In genomic region chr4:113145519-113146291, GRCh38 we compare ENCODE assay signal across 9 cellular contexts.
DNase-seq lines count a peak whose midpoint lies in the region; ATAC-seq, FAIRE-seq and TF ChIP-seq lines count a peak whose summit lies in the region.
"Had no signal": no experiment of that assay in that cellular context is flagged by ENCODE, and none has a peak within 500 bp of the region (broad histone marks: within the 10 kb centered on the region; RNA-seq: fewer than 3 reads in every experiment).

No MANE protein-coding gene starts in this region.

- TF ChIP-seq EP300 in H1 (IDR thresholded peaks at IDR 0.05; ENCODE audit: borderline replicate concordance in 1 of 2, low read depth in 2 of 2, low read length in 2 of 2) = no peak

- 26% methylated on average over 8 of the region's 8 CpGs; no CpG with 5 or more reads in 1 of the 2 experiments for WGBS in H1 (ENCODE audit: extremely low coverage in 1 of 2, insufficient coverage in 1 of 2, insufficient read length in 1 of 2, insufficient replicate concordance in 2 of 2, low coverage in 1 of 2, low lambda C conversion rate in 2 of 2, missing lambda C conversion rate in 1 of 2), 2 experiments
- 27 to 34% methylated on average over 6 to 7 of the region's 8 CpGs for WGBS in mesodermal cell (ENCODE audit: insufficient coverage in 2 of 2), 2 experiments

- TF ChIP-seq RAD21 in H1 (IDR thresholded peaks at IDR 0.05 in 1 of 2, conservative IDR thresholded peaks at IDR 0.05 in 1 of 2; ENCODE audit: low read depth in 2 of 2, low read length in 2 of 2) = peak in 1 of 2 experiments; percentile 20; a peak in 2 of 4 replicates

- H3K23me2 ChIP-seq in H1 (ENCODE audit: low read depth, low read length) = no peaks in the 10 kb centered on the region

- H3K79me1 ChIP-seq in H1 (ENCODE audit: low read depth, low read length) = no peaks in the 10 kb centered on the region; the same call in 1 of the 2 replicates

- no peak for TF ChIP-seq POLR2A in H1 (IDR thresholded peaks at IDR 0.05; ENCODE audit: control extremely low read depth in 1 of 2, low read depth in 2 of 2, low read length in 2 of 2)
- no peak for TF ChIP-seq POLR2A in erythroblast (IDR thresholded peaks at IDR 0.05; ENCODE audit: low read length)

- no peaks in the 10 kb centered on the region for H4K20me1 ChIP-seq in H1 (replicated peaks in 1 of 2; ENCODE audit: control insufficient read depth in 1 of 2, insufficient read depth in 2 of 2, low read length in 2 of 2)

- peak overlapping the region; percentile 20; the same call in 1 of the 2 replicates for H2BK12ac ChIP-seq in H1 (ENCODE audit: low read depth, low read length)

- no peaks in the 10 kb centered on the region for H3K36me3 ChIP-seq in H1 (ENCODE audit: control insufficient read depth in 2 of 4, insufficient read depth in 4 of 4, low read length in 3 of 4)
- H3K36me3 ChIP-seq in mesodermal cell (ENCODE audit: control insufficient read depth, insufficient read depth, low read length) = no peaks in the 10 kb centered on the region
- H3K36me3 ChIP-seq in upper lobe of right lung = no peaks in the 10 kb centered on the region

- H3K4me1 Mint-ChIP-seq in activated CD4-positive, alpha-beta T cell treated with anti-CD3 and anti-CD28 coated beads for 36 hours = peaks cover 3% of the 10 kb centered on the region

- H3K27ac Mint-ChIP-seq in activated CD4-positive, alpha-beta T cell treated with anti-CD3 and anti-CD28 coated beads for 36 hours = no peak overlapping the region

- peak overlapping the region; percentile 37; the same call in 1 of the 2 replicates for H2BK5ac ChIP-seq in H1 (ENCODE audit: low read depth, low read length)

- H3K4ac ChIP-seq in H1 (replicated peaks; ENCODE audit: insufficient read length, low read depth, low read length) = no peak overlapping the region

- H3K4me3 ChIP-seq in H1 (ENCODE audit: extremely low read depth in 1 of 4, insufficient read depth in 2 of 4, low read depth in 3 of 4, low read length in 4 of 4) (peak overlapping the region in 3 of 4 experiments; percentile 26 to 45 (median 35); a peak in 5 of 8 replicates), mesodermal cell (ENCODE audit: extremely low read depth, insufficient read depth, low read length, poor library complexity, severe bottlenecking) (no peak overlapping the region), upper lobe of right lung (no peak overlapping the region)

- H4K8ac ChIP-seq in H1 (ENCODE audit: extremely low read depth, insufficient read depth, low read length) = peak overlapping the region; percentile 17; the same call in 1 of the 2 replicates

- FAIRE-seq in H1 (lab: Jason Lieb, UNC) = peak; percentile 76

- H3K36me3 Mint-ChIP-seq in activated CD4-positive, alpha-beta T cell treated with anti-CD3 and anti-CD28 coated beads for 36 hours (ENCODE audit: low read depth) = no peaks in the 10 kb centered on the region

- H2BK15ac ChIP-seq in H1 (ENCODE audit: low read length) = 0 out of 2 replicates have a peak overlapping the region, but pooled peaks have one; percentile 46

- H3K23ac ChIP-seq in H1 (ENCODE audit: insufficient read length) = no peak overlapping the region

- ATAC-seq in upper lobe of right lung = peak; percentile 63
- ATAC-seq in activated CD4-positive, alpha-beta T cell treated with anti-CD3 and anti-CD28 coated beads for 36 hours = no peak

- no peak overlapping the region for H3K9ac ChIP-seq in H1 (replicated peaks in 1 of 4; ENCODE audit: extremely low read depth in 1 of 4, low read depth in 3 of 4, low read length in 3 of 4)

- H2BK20ac ChIP-seq in H1 (ENCODE audit: low read length) = peak overlapping the region; percentile 88; the same call in 1 of the 2 replicates

- H3K4me2 ChIP-seq in H1 (ENCODE audit: insufficient read depth in 1 of 2, low read depth in 2 of 2, low read length in 2 of 2) = peak overlapping the region; percentile 48 to 75

- DNase-seq in NOMO-1 treated with DMSO at 0.1 percent for 48 hours (lab: John Stamatoyannopoulos, UW; ENCODE audit: unreplicated experiment) (peak; percentile 9), NOMO-1 treated with dmso at 0.1 percent for 144 hours (lab: John Stamatoyannopoulos, UW; ENCODE audit: unreplicated experiment) (no peak), H1 (ENCODE audit: low read depth in 1 of 2, low spot score in 2 of 2) (peak; percentile 46 to 66), upper lobe of right lung (no peak), erythroblast (lab: John Stamatoyannopoulos, UW) (no peak), foreskin melanocyte (no peak)
- DNase-seq in activated CD4-positive, alpha-beta T cell treated with anti-CD3 and anti-CD28 coated beads for 36 hours = no peak
- DNase-seq: activated CD4-positive, alpha-beta T cell treated with anti-CD3 and anti-CD28 coated beads for 4 hours had no signal

- POLR2A ChIA-PET in H1 (lab: Charles Lee; ENCODE audit: partially characterized antibody) = interaction anchor here (0.6 to 1.2 kb wide), 4 partner anchors 9 to 386 kb away, joined by 3 to 4 read pairs (median 3); no protein-coding TSS in a partner anchor
- POLR2A ChIA-PET in activated CD4-positive, alpha-beta T cell treated with anti-CD3 and anti-CD28 coated beads for 36 hours (lab: Charles Lee) = no interaction called here

- no peak overlapping the region for H3K56ac ChIP-seq in H1 (replicated peaks; ENCODE audit: insufficient read length, low read depth, low read length)

- H3K4me3 Mint-ChIP-seq in activated CD4-positive, alpha-beta T cell treated with anti-CD3 and anti-CD28 coated beads for 36 hours = no peak overlapping the region

- H3K27me3 Mint-ChIP-seq in activated CD4-positive, alpha-beta T cell treated with anti-CD3 and anti-CD28 coated beads for 36 hours = peaks cover 8% of the 10 kb centered on the region

- peak overlapping the region; percentile 43; the same call in 1 of the 2 replicates for H2AFZ ChIP-seq in H1 (ENCODE audit: low read length)

- no peak for TF ChIP-seq CTCF in H1 (IDR thresholded peaks at IDR 0.05; ENCODE audit: control extremely low read depth in 1 of 3, insufficient read depth in 1 of 3, low read depth in 1 of 3, low read length in 3 of 3)
- TF ChIP-seq CTCF in upper lobe of right lung (IDR thresholded peaks at IDR 0.05) = no peak

- H4K91ac ChIP-seq in H1 (replicated peaks; ENCODE audit: insufficient read length, low read length) = peak overlapping the region; percentile 57

- H4K5ac ChIP-seq in H1 (ENCODE audit: insufficient read length, low read depth, low read length) = peak overlapping the region; percentile 30

- H3K9me3 ChIP-seq in H1 (ENCODE audit: insufficient read depth in 2 of 2, low read depth in 1 of 2, low read length in 1 of 2) = no peaks in the 10 kb centered on the region
- H3K9me3 ChIP-seq in mesodermal cell (ENCODE audit: control insufficient read depth, low read length) = no peaks in the 10 kb centered on the region
- no peaks in the 10 kb centered on the region for H3K9me3 ChIP-seq in upper lobe of right lung

- H3K79me2 ChIP-seq in H1 (ENCODE audit: control insufficient read depth in 1 of 2, insufficient read depth in 2 of 2, low read length in 2 of 2) = peaks cover 0 to 8% of the 10 kb centered on the region in 2 experiments; a peak in 1 of 4 replicates

- intact Hi-C loops in upper lobe of right lung (cut with DNase I) = no loop called here
- intact Hi-C loops in activated CD4-positive, alpha-beta T cell treated with anti-CD3 and anti-CD28 coated beads for 36 hours (cut with DNase I, micrococcal nuclease) = no loop called here

- H3K4me1 ChIP-seq in H1 (replicated peaks in 1 of 4; ENCODE audit: control insufficient read depth in 3 of 4, insufficient read depth in 4 of 4, low read length in 3 of 4) (peaks cover 10 to 30% (median 20%) of the 10 kb centered on the region in 4 experiments), mesodermal cell (ENCODE audit: control insufficient read depth, insufficient read depth, low read length, poor library complexity, severe bottlenecking) (peaks cover 35% of the 10 kb centered on the region), upper lobe of right lung (no peaks in the 10 kb centered on the region)

- peak overlapping the region; percentile 44 for H2BK120ac ChIP-seq in H1 (replicated peaks; ENCODE audit: low read depth, low read length)

- H3K27me3 ChIP-seq in H1 (replicated peaks in 1 of 4; ENCODE audit: control insufficient read depth in 3 of 4, extremely low read depth in 1 of 4, insufficient read depth in 3 of 4, low read length in 3 of 4) (no peaks in the 10 kb centered on the region), upper lobe of right lung (no peaks in the 10 kb centered on the region)

- CTCF ChIA-PET in H1 (lab: Charles Lee; ENCODE audit: partially characterized antibody) = interaction anchor here (0.8 to 1.5 kb wide), 4 partner anchors 12 to 169 kb away, joined by 3 read pairs; no protein-coding TSS in a partner anchor
- CTCF ChIA-PET in activated CD4-positive, alpha-beta T cell treated with anti-CD3 and anti-CD28 coated beads for 36 hours (lab: Charles Lee) = no interaction called here

- H2AK5ac ChIP-seq in H1 (ENCODE audit: low read depth, low read length) = no peak overlapping the region

- peak overlapping the region; percentile 60 for H3K27ac ChIP-seq in H1 (ENCODE audit: low read depth, low read length)
- H3K27ac ChIP-seq in mesodermal cell (ENCODE audit: low read depth, low read length, severe bottlenecking) = peak overlapping the region; percentile 62
- H3K27ac ChIP-seq in upper lobe of right lung = no peak overlapping the region

- H3K14ac ChIP-seq in H1 (ENCODE audit: insufficient read length) = no peak overlapping the region

- no peaks in the 10 kb centered on the region for H3K9me3 Mint-ChIP-seq in activated CD4-positive, alpha-beta T cell treated with anti-CD3 and anti-CD28 coated beads for 36 hours (ENCODE audit: low read depth)

- H3K18ac ChIP-seq in H1 (ENCODE audit: extremely low read depth, low read length) = peak overlapping the region; percentile 79; the same call in 1 of the 2 replicates

TF ChIP-seq in H1, 55 proteins besides CTCF, POLR2A, EP300 and RAD21 (continues in another document):
- peak; percentile 82 for TF ChIP-seq ASH2L (IDR thresholded peaks at IDR 0.05; ENCODE audit: low read length)
- TF ChIP-seq EGR1 (IDR thresholded peaks at IDR 0.05; ENCODE audit: borderline replicate concordance, low read depth, low read length) = peak; percentile 52; the same call in 1 of the 2 replicates
- TF ChIP-seq USF2 (IDR thresholded peaks at IDR 0.05; ENCODE audit: low read length) = peak; percentile 44; the same call in 1 of the 2 replicates
- peak; percentile 51 for TF ChIP-seq SP1 (IDR thresholded peaks at IDR 0.05; ENCODE audit: low read depth, low read length)
- TF ChIP-seq RBBP5 (IDR thresholded peaks at IDR 0.05; ENCODE audit: borderline replicate concordance, low read depth, low read length) = peak; percentile 64; the same call in 1 of the 2 replicates

Comparison
In these comparisons a context has a peak if more than half of its experiments do, and no peak if none do; other contexts are left out.
1. DNase-seq: peak in NOMO-1 treated with DMSO at 0.1 percent for 48 hours (single experiment) and H1 (2 of 2); none in NOMO-1 treated with dmso at 0.1 percent for 144 hours (single experiment), upper lobe of right lung (single experiment), activated CD4-positive, alpha-beta T cell treated with anti-CD3 and anti-CD28 coated beads for 36 hours (single experiment), erythroblast (0 of 2) and foreskin melanocyte (single experiment).
2. H3K4me3 ChIP-seq: peak in H1 (3 of 4); none in mesodermal cell (single experiment) and upper lobe of right lung (single experiment).